Comparison of ENCODE assay signal across 8 cellular contexts in genomic region chr12:949337-950099, GRCh38. TPM values are rescaled to one million over a fixed set of nuclear protein-coding genes. Genes with fewer than 3 reads are reported as not detected.
DNase-seq lines count a peak whose midpoint lies in the region; ATAC-seq, FAIRE-seq and TF ChIP-seq lines count a peak whose summit lies in the region.

Gene RAD52, minus strand, starts transcription at chr12:949694. Its CDS starts 16,636 bp downstream, at chr12:933058.

- H3K4me3 ChIP-seq in gastrocnemius medialis = peak within 1 kb of the TSS; percentile 78 to 94 (median 92)

- H3K27me3 Mint-ChIP-seq in brain = peaks cover 8% of the 10 kb centered on the region

- FAIRE-seq in TTC549 (lab: Jason Lieb, UNC) = peak; percentile 90

- ATAC-seq in GM18517 (IDR thresholded peaks at IDR 0.05; ENCODE audit: unreplicated experiment) (peak; percentile 87), HG03060 (IDR thresholded peaks at IDR 0.05; ENCODE audit: low read depth, unreplicated experiment) (peak; percentile 79), gastrocnemius medialis (peak; percentile 92 to 94)

- no peaks in the 10 kb centered on the region for H3K9me3 ChIP-seq in gastrocnemius medialis

- in situ Hi-C loops in gastrocnemius medialis (cut with MboI; ENCODE audit: low sequenced_read_pairs in 4 of 4) = loop anchor here (5.0 to 25.0 kb wide), 6 partner anchors 127 to 387 kb away; no protein-coding TSS in a partner anchor

- TF ChIP-seq CTCF in 22Rv1 (IDR thresholded peaks at IDR 0.05) = peak; percentile 100
- peak; percentile 90 to 96 for TF ChIP-seq CTCF in brain (conservative IDR thresholded peaks at IDR 0.05)
- peak; percentile 96 to 100 (median 99) for TF ChIP-seq CTCF in gastrocnemius medialis (IDR thresholded peaks at IDR 0.05 in 4 of 5, conservative IDR thresholded peaks at IDR 0.05 in 1 of 5)

- peaks cover 16 to 25% of the 10 kb centered on the region in 2 donors for H3K4me1 ChIP-seq in gastrocnemius medialis

- peak within 1 kb of the TSS; percentile 96 to 99 (median 99) for H3K27ac Mint-ChIP-seq in brain

- intact Hi-C loops in gastrocnemius medialis (cut with DNase I; ENCODE audit: low total_unique reads) = loop anchor here (1.0 to 10.0 kb wide), 6 partner anchors 41 to 655 kb away; partner anchors contain the start of gene ERC1

- peak; percentile 98 for DNase-seq in NCI-H2107 (lab: John Stamatoyannopoulos, UW)
- peak; percentile 96 for DNase-seq in iPS DF 4.7 (ENCODE audit: extremely low read depth, low spot score)
- DNase-seq in gastrocnemius medialis = peak; percentile 96 to 98

- TF ChIP-seq POLR2A in gastrocnemius medialis (IDR thresholded peaks at IDR 0.05) = peak; percentile 81 to 88

- peak within 1 kb of the TSS; percentile 96 to 99 (median 98) for H3K4me3 Mint-ChIP-seq in brain

- H3K9me3 Mint-ChIP-seq in brain = peaks cover 0 to 9% (median 0%) of the 10 kb centered on the region in 5 experiments

- H3K27me3 ChIP-seq in gastrocnemius medialis = no peaks in the 10 kb centered on the region

- H3K27ac ChIP-seq in 22Rv1 (peak within 1 kb of the TSS; percentile 98), gastrocnemius medialis (peak within 1 kb of the TSS; percentile 91 to 97 (median 94))

- peaks cover 37% of the 10 kb centered on the region for H3K4me1 Mint-ChIP-seq in brain

- H3K36me3 Mint-ChIP-seq in brain = peaks cover 20% of the 10 kb centered on the region

- no peaks in the 10 kb centered on the region for H3K36me3 ChIP-seq in gastrocnemius medialis

RNA-seq across cellular contexts. Expression of gene RAD52, which starts in this region (rescaled TPM):
- 5.9 TPM for polyA plus RNA-seq in brain (ENCODE audit: insufficient read depth, low read depth, low replicate concordance)
- total RNA-seq in gastrocnemius medialis = 10 to 100 TPM; 11.3 to 21.0 (median 14.3) TPM

Comparison
In these comparisons a context has a peak if more than half of its experiments do, and no peak if none do; other contexts are left out.
1. Peak in every context shown above with its lines: DNase-seq, ATAC-seq, H3K4me3 ChIP-seq and H3K27ac ChIP-seq.